12 cellular contexts compared by ENCODE assay signal in the genomic region with DNA sequence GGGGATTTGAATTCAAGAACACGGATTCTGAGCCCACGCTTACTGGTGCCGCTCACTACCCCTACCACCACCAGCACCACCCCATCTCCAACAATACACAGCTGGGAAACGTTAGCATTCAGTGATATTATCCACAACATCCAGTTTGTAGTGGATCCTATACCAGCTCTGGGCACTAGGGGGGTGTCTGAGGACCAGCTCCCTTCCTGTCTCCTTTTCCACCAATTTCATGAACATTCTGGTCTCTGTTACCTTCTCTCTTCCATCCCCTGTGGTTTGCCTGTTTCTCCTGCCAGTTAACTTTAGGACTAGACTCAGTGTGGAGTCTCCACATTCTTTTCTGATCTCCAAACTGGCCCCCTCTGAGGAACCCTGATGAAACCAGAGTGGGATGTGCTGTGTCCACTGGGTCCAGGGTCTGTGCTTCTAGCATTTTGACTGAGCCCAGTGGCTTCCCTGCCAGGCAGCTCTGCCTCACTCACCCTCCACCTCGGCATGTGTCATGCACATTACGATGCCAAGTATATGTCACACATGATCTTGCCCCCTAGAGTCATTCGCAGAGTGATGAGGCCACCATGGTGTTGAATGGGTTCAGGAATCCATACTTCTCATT.
DNase-seq lines count a peak whose midpoint lies in the region; ATAC-seq, FAIRE-seq and TF ChIP-seq lines count a peak whose summit lies in the region.
"Had no signal": no experiment of that assay in that cellular context is flagged by ENCODE, and none has a peak within 500 bp of the region (broad histone marks: within the 10 kb centered on the region; RNA-seq: fewer than 3 reads in every experiment).

No MANE protein-coding gene starts in this region.

- POLR2A ChIA-PET in H1 (lab: Charles Lee; ENCODE audit: partially characterized antibody) = no interaction called here

- no peaks in the 10 kb centered on the region for H3K27me3 ChIP-seq in Loucy (ENCODE audit: insufficient read depth, low read length, poor library complexity, severe bottlenecking)
- H3K27me3 ChIP-seq in H1 (replicated peaks in 1 of 4; ENCODE audit: control insufficient read depth in 3 of 4, extremely low read depth in 1 of 4, insufficient read depth in 3 of 4, low read length in 3 of 4) = no peaks in the 10 kb centered on the region
- peaks cover 19% of the 10 kb centered on the region for H3K27me3 ChIP-seq in smooth muscle cell (ENCODE audit: low read depth)
- H3K27me3 ChIP-seq: BLaER1 treated with 17β-estradiol and CSF1 and Interleukin-3, amounts not matched to agents 10 nM and 100 nM; ovary had no signal

- H4K5ac ChIP-seq in H1 (ENCODE audit: insufficient read length, low read depth, low read length) = no peak overlapping the region

- no peaks in the 10 kb centered on the region for H3K9me2 ChIP-seq in Loucy (replicated peaks; ENCODE audit: low read depth, low read length)

- no peaks in the 10 kb centered on the region for H3F3A ChIP-seq in Loucy (ENCODE audit: low read depth)
- no peaks in the 10 kb centered on the region for H3F3A ChIP-seq in smooth muscle cell (ENCODE audit: low read depth)

- H2BK12ac ChIP-seq in H1 (ENCODE audit: low read depth, low read length) = no peak overlapping the region

- TF ChIP-seq CTCF in Loucy (conservative IDR thresholded peaks at IDR 0.05; ENCODE audit: low read length) (peak; percentile 47), H1 (IDR thresholded peaks at IDR 0.05; ENCODE audit: control extremely low read depth in 1 of 3, insufficient read depth in 1 of 3, low read depth in 1 of 3, low read length in 3 of 3) (peak; percentile 37 to 78 (median 53); a peak in 3 of 4 replicates), smooth muscle cell (IDR thresholded peaks at IDR 0.05; ENCODE audit: borderline replicate concordance, insufficient read depth, poor library complexity, severe bottlenecking) (peak; percentile 31)

- H2BK120ac ChIP-seq in H1 (replicated peaks; ENCODE audit: low read depth, low read length) = no peak overlapping the region

- CTCF ChIA-PET in H1 (lab: Charles Lee; ENCODE audit: partially characterized antibody) = interaction anchor here (0.6 to 6.6 kb wide), 28 partner anchors 8 to 952 kb away, joined by 3 to 69 read pairs (median 4); no protein-coding TSS in a partner anchor

- 85% methylated on average over 7 of the region's 7 CpGs; no CpG with 5 or more reads in 1 of the 2 experiments for WGBS in H1 (ENCODE audit: extremely low coverage in 1 of 2, insufficient coverage in 1 of 2, insufficient read length in 1 of 2, insufficient replicate concordance in 2 of 2, low coverage in 1 of 2, low lambda C conversion rate in 2 of 2, missing lambda C conversion rate in 1 of 2), 2 experiments
- WGBS in smooth muscle cell (ENCODE audit: low lambda C conversion rate) = 79% methylated on average over 7 of the region's 7 CpGs

- peak; percentile 36 for FAIRE-seq in H1 (lab: Jason Lieb, UNC)

- H3K27ac ChIP-seq in H1 (ENCODE audit: low read depth, low read length) (no peak overlapping the region), smooth muscle cell (ENCODE audit: low read depth) (no peak overlapping the region)
- H3K27ac ChIP-seq: BLaER1 treated with 17β-estradiol and CSF1 and Interleukin-3, amounts not matched to agents 10 nM and 100 nM; ovary had no signal

- no peak overlapping the region for H3K27ac Mint-ChIP-seq in activated T-helper 17 cell treated with anti-CD3 and anti-CD28 coated beads, Interleukin-2, amount 50 U/mL, for 72 hours

- H3K23ac ChIP-seq in H1 (ENCODE audit: insufficient read length) = no peak overlapping the region

- H3K56ac ChIP-seq in H1 (replicated peaks; ENCODE audit: insufficient read length, low read depth, low read length) = no peak overlapping the region

- H2AFZ ChIP-seq in Loucy (ENCODE audit: low read length) (no peak overlapping the region), H1 (ENCODE audit: low read length) (peak overlapping the region; percentile 90; the same call in 1 of the 2 replicates), smooth muscle cell (ENCODE audit: low read depth) (no peak overlapping the region)

- no peak overlapping the region for H3K18ac ChIP-seq in H1 (ENCODE audit: extremely low read depth, low read length)

- TF ChIP-seq POLR2A in H1 (IDR thresholded peaks at IDR 0.05; ENCODE audit: control extremely low read depth in 1 of 2, low read depth in 2 of 2, low read length in 2 of 2) = no peak

- H4K20me1 ChIP-seq in Loucy (ENCODE audit: insufficient read depth, low read length, poor library complexity, severe bottlenecking) (no peaks in the 10 kb centered on the region), H1 (replicated peaks in 1 of 2; ENCODE audit: control insufficient read depth in 1 of 2, insufficient read depth in 2 of 2, low read length in 2 of 2) (no peaks in the 10 kb centered on the region), smooth muscle cell (ENCODE audit: low read depth) (no peaks in the 10 kb centered on the region)
- H4K20me1 ChIP-seq: BLaER1 treated with 17β-estradiol and CSF1 and Interleukin-3, amounts not matched to agents 10 nM and 100 nM had no signal

- H3K14ac ChIP-seq in H1 (ENCODE audit: insufficient read length) = no peak overlapping the region

- H3K23me2 ChIP-seq in H1 (ENCODE audit: low read depth, low read length) = no peaks in the 10 kb centered on the region

- H2BK5ac ChIP-seq in H1 (ENCODE audit: low read depth, low read length) = no peak overlapping the region

- H2BK20ac ChIP-seq in H1 (ENCODE audit: low read length) = peak overlapping the region; percentile 52; the same call in 1 of the 2 replicates

- H4K8ac ChIP-seq in H1 (ENCODE audit: extremely low read depth, insufficient read depth, low read length) = no peak overlapping the region

- no peak for TF ChIP-seq EP300 in H1 (IDR thresholded peaks at IDR 0.05; ENCODE audit: borderline replicate concordance in 1 of 2, low read depth in 2 of 2, low read length in 2 of 2)

- H3K9ac ChIP-seq in Loucy (ENCODE audit: low read depth, low read length, poor library complexity, severe bottlenecking) = no peak overlapping the region
- no peak overlapping the region for H3K9ac ChIP-seq in H1 (replicated peaks in 1 of 4; ENCODE audit: extremely low read depth in 1 of 4, low read depth in 3 of 4, low read length in 3 of 4)
- no peak overlapping the region for H3K9ac ChIP-seq in smooth muscle cell (ENCODE audit: low read depth)
- H3K9ac ChIP-seq: BLaER1 treated with 17β-estradiol and CSF1 and Interleukin-3, amounts not matched to agents 10 nM and 100 nM had no signal

- H3K79me2 ChIP-seq in Loucy (ENCODE audit: insufficient read depth, low read length) (no peaks in the 10 kb centered on the region), H1 (ENCODE audit: control insufficient read depth in 1 of 2, insufficient read depth in 2 of 2, low read length in 2 of 2) (no peaks in the 10 kb centered on the region), smooth muscle cell (ENCODE audit: low read depth) (no peaks in the 10 kb centered on the region)

- H3K4me1 ChIP-seq in Loucy (ENCODE audit: insufficient read depth, low read length, poor library complexity, severe bottlenecking) = no peaks in the 10 kb centered on the region
- H3K4me1 ChIP-seq in H1 (replicated peaks in 1 of 4; ENCODE audit: control insufficient read depth in 3 of 4, insufficient read depth in 4 of 4, low read length in 3 of 4) = peaks cover 0 to 2% (median 0%) of the 10 kb centered on the region in 4 experiments; a peak in 1 of 7 replicates
- H3K4me1 ChIP-seq in smooth muscle cell (ENCODE audit: low read depth) = no peaks in the 10 kb centered on the region
- H3K4me1 ChIP-seq: BLaER1 treated with 17β-estradiol and CSF1 and Interleukin-3, amounts not matched to agents 10 nM and 100 nM had no signal

- DNase-seq in NCI-H748 (lab: John Stamatoyannopoulos, UW; ENCODE audit: unreplicated experiment) (peak; percentile 2), NCI-H748 treated with DMSO at 0.1 percent for 48 hours (lab: John Stamatoyannopoulos, UW) (no peak), H1 (ENCODE audit: low read depth in 1 of 2, low spot score in 2 of 2) (peak in 1 of 2 experiments; percentile 57), smooth muscle cell (lab: John Stamatoyannopoulos, UW; ENCODE audit: unreplicated experiment) (no peak), superior temporal gyrus (ENCODE audit: extremely low spot score) (no peak)
- DNase-seq: NCI-H446, ovary had no signal

- H3K9me3 Mint-ChIP-seq in activated T-helper 17 cell treated with anti-CD3 and anti-CD28 coated beads, Interleukin-2, amount 50 U/mL, for 72 hours = no peaks in the 10 kb centered on the region

- H4K91ac ChIP-seq in H1 (replicated peaks; ENCODE audit: insufficient read length, low read length) = no peak overlapping the region

- H3K27me3 Mint-ChIP-seq in activated T-helper 17 cell treated with anti-CD3 and anti-CD28 coated beads, Interleukin-2, amount 50 U/mL, for 72 hours = peaks cover 32% of the 10 kb centered on the region

- peak; percentile 35 to 42; a peak in 3 of 4 replicates for TF ChIP-seq RAD21 in H1 (IDR thresholded peaks at IDR 0.05 in 1 of 2, conservative IDR thresholded peaks at IDR 0.05 in 1 of 2; ENCODE audit: low read depth in 2 of 2, low read length in 2 of 2)

- H3K36me3 Mint-ChIP-seq in activated T-helper 17 cell treated with anti-CD3 and anti-CD28 coated beads, Interleukin-2, amount 50 U/mL, for 72 hours (ENCODE audit: low read depth) = no peaks in the 10 kb centered on the region

- H3K79me1 ChIP-seq in H1 (ENCODE audit: low read depth, low read length) = no peaks in the 10 kb centered on the region

- no peak overlapping the region for H3K4me2 ChIP-seq in Loucy (ENCODE audit: low read depth, low read length, poor library complexity, severe bottlenecking)
- H3K4me2 ChIP-seq in H1 (ENCODE audit: insufficient read depth in 1 of 2, low read depth in 2 of 2, low read length in 2 of 2) = no peak overlapping the region
- no peak overlapping the region for H3K4me2 ChIP-seq in smooth muscle cell
- H3K4me2 ChIP-seq: BLaER1 treated with 17β-estradiol and CSF1 and Interleukin-3, amounts not matched to agents 10 nM and 100 nM had no signal

- H2BK15ac ChIP-seq in H1 (ENCODE audit: low read length) = no peak overlapping the region

- ATAC-seq in HG03520 (IDR thresholded peaks at IDR 0.05; ENCODE audit: unreplicated experiment) = no peak
- no peak for ATAC-seq in activated T-helper 17 cell treated with anti-CD3 and anti-CD28 coated beads, Interleukin-2, amount 50 U/mL, for 72 hours (replicated peaks)
- ATAC-seq: esophagus mucosa had no signal

- H3K4me1 Mint-ChIP-seq in activated T-helper 17 cell treated with anti-CD3 and anti-CD28 coated beads, Interleukin-2, amount 50 U/mL, for 72 hours = no peaks in the 10 kb centered on the region

- H2AK5ac ChIP-seq in H1 (ENCODE audit: low read depth, low read length) = no peak overlapping the region

- no peak overlapping the region for H3K4me3 Mint-ChIP-seq in activated T-helper 17 cell treated with anti-CD3 and anti-CD28 coated beads, Interleukin-2, amount 50 U/mL, for 72 hours

- H3K4ac ChIP-seq in H1 (replicated peaks; ENCODE audit: insufficient read length, low read depth, low read length) = no peak overlapping the region

- H3K4me3 ChIP-seq in Loucy (ENCODE audit: low read length, poor library complexity, severe bottlenecking) (no peak overlapping the region), H1 (ENCODE audit: extremely low read depth in 1 of 4, insufficient read depth in 2 of 4, low read depth in 3 of 4, low read length in 4 of 4) (no peak overlapping the region), smooth muscle cell (no peak overlapping the region)
- H3K4me3 ChIP-seq: BLaER1 treated with 17β-estradiol and CSF1 and Interleukin-3, amounts not matched to agents 10 nM and 100 nM; ovary had no signal

- no peaks in the 10 kb centered on the region for H3K9me3 ChIP-seq in Loucy (ENCODE audit: insufficient read depth, low read depth, low read length)
- H3K9me3 ChIP-seq in H1 (ENCODE audit: insufficient read depth in 2 of 2, low read depth in 1 of 2, low read length in 1 of 2) = no peaks in the 10 kb centered on the region
- H3K9me3 ChIP-seq in smooth muscle cell (replicated peaks; ENCODE audit: low read depth) = no peaks in the 10 kb centered on the region
- H3K9me3 ChIP-seq: BLaER1 treated with 17β-estradiol and CSF1 and Interleukin-3, amounts not matched to agents 10 nM and 100 nM; ovary had no signal

- H3K36me3 ChIP-seq in Loucy (ENCODE audit: insufficient read depth, low read length) (no peaks in the 10 kb centered on the region), H1 (ENCODE audit: control insufficient read depth in 2 of 4, insufficient read depth in 4 of 4, low read length in 3 of 4) (no peaks in the 10 kb centered on the region), smooth muscle cell (ENCODE audit: low read depth) (no peaks in the 10 kb centered on the region)
- H3K36me3 ChIP-seq: BLaER1 treated with 17β-estradiol and CSF1 and Interleukin-3, amounts not matched to agents 10 nM and 100 nM; ovary had no signal
